In the genomic region with DNA sequence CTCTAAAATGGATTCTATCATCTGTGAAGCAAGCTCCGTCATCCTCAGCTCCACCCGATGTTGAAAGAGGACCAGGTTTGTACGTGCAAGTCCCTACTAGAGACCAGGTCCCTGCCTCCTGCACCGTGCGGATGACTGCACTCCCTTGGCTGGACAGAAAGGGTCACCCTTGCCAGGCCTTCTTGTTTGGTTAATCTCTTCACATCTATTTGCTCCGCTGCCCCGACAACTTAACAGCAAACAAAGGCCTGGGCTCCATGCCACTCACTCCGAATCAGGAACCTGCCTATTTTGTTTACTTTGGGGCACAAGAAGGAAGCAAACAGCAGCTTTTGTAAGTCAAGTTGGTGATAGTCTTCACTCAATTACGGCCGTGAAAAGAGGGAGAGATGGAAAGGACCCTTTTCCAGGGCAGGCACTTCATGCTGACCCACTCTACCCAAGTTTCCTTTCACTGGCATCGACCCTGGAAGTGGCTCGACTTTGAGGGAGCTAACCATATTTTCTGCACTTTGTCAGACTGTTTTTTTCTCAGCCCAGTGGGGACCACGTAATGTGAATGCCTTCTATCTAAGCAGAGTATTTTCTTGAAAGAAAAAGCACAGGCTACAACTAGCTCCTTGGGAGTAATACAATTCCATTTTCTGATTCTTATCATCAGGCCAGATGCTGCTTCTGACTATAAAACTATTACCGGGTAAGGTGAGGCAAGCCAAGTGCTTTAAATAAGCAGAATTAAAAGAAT, we compare ENCODE assay signal across 8 cellular contexts.
DNase-seq lines count a peak whose midpoint lies in the region; ATAC-seq, FAIRE-seq and TF ChIP-seq lines count a peak whose summit lies in the region.
"Had no signal": no experiment of that assay in that cellular context is flagged by ENCODE, and none has a peak within 500 bp of the region (broad histone marks: within the 10 kb centered on the region; RNA-seq: fewer than 3 reads in every experiment).

No MANE protein-coding gene starts in this region.

- H3K9me3 ChIP-seq in HepG2 (ENCODE audit: low read length) (no peaks in the 10 kb centered on the region), thyroid gland (no peaks in the 10 kb centered on the region)

- no peaks in the 10 kb centered on the region for H3K79me2 ChIP-seq in HepG2 (ENCODE audit: insufficient read depth, low read length)

- peak; percentile 93 for ATAC-seq in HepG2
- ATAC-seq in GM21825 (IDR thresholded peaks at IDR 0.05; ENCODE audit: unreplicated experiment), result no peak

- H3K27ac ChIP-seq in caudate nucleus (ENCODE audit: low read depth, low read length), result peak overlapping the region; percentile 8
- H3K27ac ChIP-seq in HepG2 (ENCODE audit: extremely low read length, insufficient read depth, low read length), result peak overlapping the region; percentile 53
- peak overlapping the region; percentile 58 to 72 (median 66) for H3K27ac ChIP-seq in thyroid gland

- TF ChIP-seq EP300 in HepG2 (IDR thresholded peaks at IDR 0.05; ENCODE audit: low read depth in 2 of 2, low read length in 2 of 2) (peak in 1 of 2 experiments; percentile 33; a peak in 1 of 4 replicates), HepG2 (CRISPR knock-in tag; IDR thresholded peaks at IDR 0.05; ENCODE audit: borderline replicate concordance) (no peak)

- H3K4me1 ChIP-seq in HepG2 (ENCODE audit: insufficient read depth, low read length) (peaks cover 57% of the 10 kb centered on the region), thyroid gland (peaks cover 15 to 22% of the 10 kb centered on the region in 2 donors)

- POLR2A ChIA-PET in HepG2 (lab: Yijun Ruan, JAX), result no interaction called here

- CTCF ChIA-PET in HepG2 (lab: Yijun Ruan, JAX; ENCODE audit: low intra/inter-chr PET ratio, low total read pairs), result no interaction called here

- no TSS peak for BruUV-seq in HepG2 (replicated peaks; lab: Mats Ljungman, UMichigan)

- 35% methylated on average over 12 of the region's 14 CpGs for WGBS in HepG2 (ENCODE audit: low lambda C conversion rate)
- 19 to 31% methylated on average over 14 of the region's 14 CpGs for WGBS in thyroid gland, 2 donors

- H3K36me3 ChIP-seq in HepG2 (replicated peaks in 1 of 2; ENCODE audit: control insufficient read depth in 1 of 2, insufficient read depth in 2 of 2, low read length in 2 of 2) (peaks cover 9 to 33% of the 10 kb centered on the region in 2 experiments; a peak in 4 of 5 replicates), thyroid gland (no peaks in the 10 kb centered on the region)

- peak; percentile 71 for FAIRE-seq in HepG2 (lab: Jason Lieb, UNC)
- FAIRE-seq: TTC549 had no signal

- TF ChIP-seq POLR2A in HepG2 (IDR thresholded peaks at IDR 0.05; ENCODE audit: insufficient read depth in 1 of 2, low read depth in 2 of 2, low read length in 2 of 2) (no peak), thyroid gland (IDR thresholded peaks at IDR 0.05) (no peak)

- in situ Hi-C loops in HepG2 (cut with HindIII; ENCODE audit: extremely low pct_ligation_motif_present, low pct_unique_long_range_greater_than_20kb), result no loop called here

- peak; percentile 56 for TF ChIP-seq CTCF in HepG2 (CRISPR knock-in tag; IDR thresholded peaks at IDR 0.05)
- TF ChIP-seq CTCF in thyroid gland (IDR thresholded peaks at IDR 0.05), result peak in 3 of 6 experiments; percentile 15 to 23 (median 19)

- peak overlapping the region; percentile 24; the same call in 1 of the 2 replicates for H3K9ac ChIP-seq in HepG2 (ENCODE audit: insufficient read depth, low read depth, low read length)

- TF ChIP-seq RAD21 in HepG2 (CRISPR knock-in tag; IDR thresholded peaks at IDR 0.05), result 0 out of 2 replicates have a peak, but pooled peaks have one; percentile 49

- DNase-seq in NCI-H2081 treated with DMSO at 0.1 percent for 48 hours (lab: John Stamatoyannopoulos, UW) (peak; percentile 47), caudate nucleus (lab: John Stamatoyannopoulos, UW) (peak in 24 of 61 donors; percentile 4 to 82 (median 16)), HepG2 (ENCODE audit: low spot score) (peak; percentile 86), thyroid gland (peak; percentile 97 to 98), NCI-H1436 treated with DMSO at 0.1 percent for 48 hours (lab: John Stamatoyannopoulos, UW) (no peak), NCI-H1694 treated with DMSO at 0.1 percent for 48 hours (lab: John Stamatoyannopoulos, UW) (no peak)

- H3K4me2 ChIP-seq in HepG2 (ENCODE audit: low read depth, low read length), result peak overlapping the region; percentile 52

- intact Hi-C loops in HepG2 (cut with micrococcal nuclease; ENCODE audit: unreplicated experiment), result loop anchor here (1.0 to 10.0 kb wide), 3 partner anchors 140 to 203 kb away; partner anchors contain the start of gene FOXN3
- intact Hi-C loops in thyroid gland (cut with DNase I), result no loop called here

- H4K20me1 ChIP-seq in HepG2 (ENCODE audit: insufficient read depth, low read length), result peaks cover 4% of the 10 kb centered on the region

- H2AFZ ChIP-seq in HepG2 (ENCODE audit: low read length), result no peak overlapping the region

- H3K4me3 ChIP-seq in HepG2 (replicated peaks in 1 of 3; ENCODE audit: insufficient read depth in 1 of 3, low read depth in 2 of 3, low read length in 3 of 3) (no peak overlapping the region), thyroid gland (replicated peaks in 1 of 3) (no peak overlapping the region)

- H3K27me3 ChIP-seq in HepG2 (ENCODE audit: control insufficient read depth in 1 of 2, insufficient read depth in 2 of 2, low read length in 2 of 2), result no peaks in the 10 kb centered on the region
- H3K27me3 ChIP-seq in thyroid gland, result no peaks in the 10 kb centered on the region

TF ChIP-seq in HepG2, 621 proteins besides CTCF, POLR2A, EP300 and RAD21 (continues in another document):
- TF ChIP-seq, protein P1, sequence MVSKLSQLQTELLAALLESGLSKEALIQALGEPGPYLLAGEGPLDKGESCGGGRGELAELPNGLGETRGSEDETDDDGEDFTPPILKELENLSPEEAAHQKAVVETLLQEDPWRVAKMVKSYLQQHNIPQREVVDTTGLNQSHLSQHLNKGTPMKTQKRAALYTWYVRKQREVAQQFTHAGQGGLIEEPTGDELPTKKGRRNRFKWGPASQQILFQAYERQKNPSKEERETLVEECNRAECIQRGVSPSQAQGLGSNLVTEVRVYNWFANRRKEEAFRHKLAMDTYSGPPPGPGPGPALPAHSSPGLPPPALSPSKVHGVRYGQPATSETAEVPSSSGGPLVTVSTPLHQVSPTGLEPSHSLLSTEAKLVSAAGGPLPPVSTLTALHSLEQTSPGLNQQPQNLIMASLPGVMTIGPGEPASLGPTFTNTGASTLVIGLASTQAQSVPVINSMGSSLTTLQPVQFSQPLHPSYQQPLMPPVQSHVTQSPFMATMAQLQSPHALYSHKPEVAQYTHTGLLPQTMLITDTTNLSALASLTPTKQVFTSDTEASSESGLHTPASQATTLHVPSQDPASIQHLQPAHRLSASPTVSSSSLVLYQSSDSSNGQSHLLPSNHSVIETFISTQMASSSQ (IDR thresholded peaks at IDR 0.05; ENCODE audit: low read depth), result no peak
- TF ChIP-seq, protein P1 (CRISPR knock-in tag; IDR thresholded peaks at IDR 0.05; ENCODE audit: borderline replicate concordance), result no peak
- no peak for TF ChIP-seq CENPX (CRISPR knock-in tag; IDR thresholded peaks at IDR 0.05)
- TF ChIP-seq CEBPG (CRISPR knock-in tag; IDR thresholded peaks at IDR 0.05), result no peak
- no peak for TF ChIP-seq SATB2 (CRISPR knock-in tag; IDR thresholded peaks at IDR 0.05)
- no peak for TF ChIP-seq GLI4 (CRISPR knock-in tag; IDR thresholded peaks at IDR 0.05; ENCODE audit: borderline replicate concordance)
- TF ChIP-seq ZNF839 (CRISPR knock-in tag; IDR thresholded peaks at IDR 0.05; ENCODE audit: borderline replicate concordance), result no peak
- TF ChIP-seq ZNF589 (CRISPR knock-in tag; conservative IDR thresholded peaks at IDR 0.05), result no peak
- TF ChIP-seq POGZ (CRISPR knock-in tag; IDR thresholded peaks at IDR 0.05), result peak; percentile 51; the same call in 1 of the 2 replicates
- no peak for TF ChIP-seq ZBTB43 (CRISPR knock-in tag; conservative IDR thresholded peaks at IDR 0.05)

Comparison
In these comparisons a context has a peak if more than half of its experiments do, and no peak if none do; other contexts are left out.
1. DNase-seq: peak in NCI-H2081 treated with DMSO at 0.1 percent for 48 hours (single experiment), HepG2 (single experiment) and thyroid gland (2 of 2); none in NCI-H1436 treated with DMSO at 0.1 percent for 48 hours (single experiment) and NCI-H1694 treated with DMSO at 0.1 percent for 48 hours (single experiment).
2. H3K27ac ChIP-seq: peak in every context shown above with its lines; median percentile 66 in thyroid gland; 53 in HepG2; 8 in caudate nucleus.